19 cellular contexts compared by ENCODE assay signal in the genomic region with DNA sequence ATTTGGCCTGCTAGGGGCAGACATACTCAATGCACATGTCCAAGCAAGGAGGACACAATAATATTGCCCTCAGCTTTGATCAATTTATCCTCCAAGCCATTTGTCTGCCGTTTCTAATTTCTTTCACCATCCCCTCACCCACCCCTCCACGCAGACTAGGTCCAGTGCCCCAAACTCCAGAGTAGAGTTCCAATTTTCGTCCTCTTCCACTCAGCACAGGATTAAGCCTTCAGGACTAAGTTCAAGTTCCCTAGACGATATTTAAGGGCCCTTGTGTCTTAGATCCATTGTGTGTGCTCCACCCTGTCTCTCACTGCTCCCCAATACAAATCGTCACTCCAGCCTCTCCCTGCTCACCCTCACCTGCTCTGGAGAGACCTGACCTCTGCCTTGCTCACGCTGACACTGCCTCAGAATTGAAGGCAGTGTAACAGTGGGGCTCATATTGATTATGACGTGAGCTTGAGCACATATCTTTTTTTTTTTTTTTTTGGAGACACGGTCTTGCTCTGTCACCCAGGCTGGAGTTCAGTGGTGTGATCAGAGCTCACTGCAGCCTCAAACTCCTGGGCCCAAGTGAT.
"Had no signal": no experiment of that assay in that cellular context is flagged by ENCODE, and none has a peak within 500 bp of the region (broad histone marks: within the 10 kb centered on the region; RNA-seq: fewer than 3 reads in every experiment).

No MANE protein-coding gene starts in this region.

- DNase-seq: activated CD4-positive, alpha-beta T cell treated with anti-CD3 and anti-CD28 coated beads, Interleukin-2, amount 10 ng/mL, durations not matched to agents 7 days and 5 days; activated gamma-delta T cell treated with Interleukin-2 at 50 U/mL for 16 hours; activated T-cell treated with anti-CD3 and anti-CD28 coated beads, Interleukin-2, amount 50 U/mL, for 1 hour; adrenal gland; central memory CD4-positive, alpha-beta T cell; dermis blood vessel endothelial cell; effector CD8-positive, alpha-beta T cell; heart right ventricle; kidney; lower lobe of right lung; naive thymus-derived CD8-positive, alpha-beta T cell; stimulated activated CD4-positive, alpha-beta T cell treated with anti-CD3 and anti-CD28 coated beads, Interleukin-4, amount 100 ng/mL, for 24 hours; substantia nigra; thyroid gland; upper lobe of right lung had no signal

- H3K36me3 Mint-ChIP-seq: activated naive CD4-positive, alpha-beta T cell treated with anti-CD3 and anti-CD28 coated beads, Interleukin-2, amount 50 U/mL, for 24 hours; naive thymus-derived CD8-positive, alpha-beta T cell had no signal

- H3K27me3 Mint-ChIP-seq: activated naive CD4-positive, alpha-beta T cell treated with anti-CD3 and anti-CD28 coated beads, Interleukin-2, amount 50 U/mL, for 24 hours; stimulated activated naive CD8-positive, alpha-beta T cell treated with anti-CD3 and anti-CD28 coated beads, Interleukin-15, Interleukin-2, amounts not matched to agents 100 ng/mL and 50 ng/mL, for 24 hours had no signal

- H3K27ac ChIP-seq: adrenal gland, ascending aorta, heart right ventricle, lower lobe of right lung, prostate gland, thyroid gland, upper lobe of right lung had no signal

- H3K36me3 ChIP-seq: adrenal gland, ascending aorta, prostate gland, thyroid gland, upper lobe of right lung had no signal

- FAIRE-seq: kidney had no signal

- H3K4me3 Mint-ChIP-seq: activated CD4-positive, alpha-beta T cell treated with anti-CD3 and anti-CD28 coated beads, Interleukin-2, amount 10 ng/mL, durations not matched to agents 7 days and 5 days; activated naive CD4-positive, alpha-beta T cell treated with anti-CD3 and anti-CD28 coated beads, Interleukin-2, amount 50 U/mL, for 24 hours; naive thymus-derived CD8-positive, alpha-beta T cell; stimulated activated naive CD8-positive, alpha-beta T cell treated with anti-CD3 and anti-CD28 coated beads, Interleukin-15, Interleukin-2, amounts not matched to agents 100 ng/mL and 50 ng/mL, for 24 hours had no signal

- ATAC-seq: heart right ventricle; lower lobe of right lung; naive thymus-derived CD8-positive, alpha-beta T cell; upper lobe of right lung had no signal

- H3K4me3 ChIP-seq: adrenal gland, ascending aorta, heart right ventricle, lower lobe of right lung, prostate gland, thyroid gland, upper lobe of right lung had no signal

- H3K27me3 ChIP-seq: adrenal gland, ascending aorta, heart right ventricle, thyroid gland, upper lobe of right lung had no signal

- H3K9me3 Mint-ChIP-seq: activated naive CD4-positive, alpha-beta T cell treated with anti-CD3 and anti-CD28 coated beads, Interleukin-2, amount 50 U/mL, for 24 hours; naive thymus-derived CD8-positive, alpha-beta T cell; stimulated activated naive CD8-positive, alpha-beta T cell treated with anti-CD3 and anti-CD28 coated beads, Interleukin-15, Interleukin-2, amounts not matched to agents 100 ng/mL and 50 ng/mL, for 24 hours had no signal

- H3K9me3 ChIP-seq: adrenal gland, ascending aorta, heart right ventricle, lower lobe of right lung, prostate gland, thyroid gland, upper lobe of right lung had no signal

- H3K27ac Mint-ChIP-seq: activated CD4-positive, alpha-beta T cell treated with anti-CD3 and anti-CD28 coated beads, Interleukin-2, amount 10 ng/mL, durations not matched to agents 7 days and 5 days; stimulated activated naive CD8-positive, alpha-beta T cell treated with anti-CD3 and anti-CD28 coated beads, Interleukin-15, Interleukin-2, amounts not matched to agents 100 ng/mL and 50 ng/mL, for 24 hours had no signal
